ENCODE assay signal across 22 cellular contexts in the genomic region with DNA sequence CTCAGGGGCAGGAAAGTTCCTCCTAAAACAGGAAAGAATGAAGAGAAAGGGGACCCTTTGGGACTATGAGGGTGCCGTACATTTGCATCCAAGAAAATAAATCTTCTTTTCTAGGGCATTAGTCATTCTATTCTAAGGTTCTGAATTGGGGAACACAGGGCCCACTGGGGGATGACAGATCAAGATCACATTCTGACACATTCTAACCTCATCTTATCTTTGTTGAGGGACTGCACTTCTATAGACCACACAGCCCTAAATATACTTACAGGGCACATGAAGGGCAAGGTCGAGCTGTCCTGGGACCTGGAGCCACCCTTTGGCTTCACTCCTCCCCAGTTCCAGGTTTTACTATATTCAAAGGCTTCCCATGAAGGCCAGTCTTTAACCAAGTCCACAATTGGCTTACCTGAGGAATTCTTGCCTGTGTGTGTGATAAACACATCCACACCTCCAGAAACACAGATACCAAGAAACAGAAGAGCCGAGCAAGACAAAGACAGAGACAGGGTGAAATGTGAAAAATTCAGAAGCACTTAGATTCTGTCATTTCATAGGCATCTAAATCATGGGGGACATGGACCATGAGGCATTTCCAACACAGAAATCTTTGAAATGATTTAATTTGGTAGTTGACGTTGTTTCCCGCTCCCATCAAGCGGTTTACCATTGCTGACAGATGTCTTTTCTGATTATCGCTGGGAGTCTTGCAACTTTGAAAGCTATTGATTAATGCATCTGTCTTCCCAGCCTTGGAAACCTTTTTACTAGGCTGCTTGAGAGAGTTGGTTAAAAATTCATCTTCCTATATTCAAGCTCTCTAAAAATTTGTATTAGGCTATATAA.
"Had no signal": no experiment of that assay in that cellular context is flagged by ENCODE, and none has a peak within 500 bp of the region (broad histone marks: within the 10 kb centered on the region; RNA-seq: fewer than 3 reads in every experiment).

No MANE protein-coding gene starts in this region.

- H3K27me3 ChIP-seq: esophagus muscularis mucosa, gastroesophageal sphincter, heart right ventricle, left lung had no signal

- FAIRE-seq: colon, endothelial cell of umbilical vein, frontal cortex, islet of Langerhans, keratinocyte had no signal

- H3K4me1 ChIP-seq: esophagus muscularis mucosa, foreskin keratinocyte, gastroesophageal sphincter, heart right ventricle, left lung, lower lobe of right lung had no signal

- DNase-seq: dermis blood vessel endothelial cell; dorsolateral prefrontal cortex; effector CD4-positive, alpha-beta T cell; effector memory CD4-positive, alpha-beta T cell; foreskin keratinocyte; head of caudate nucleus; heart right ventricle; hippocampal formation; left cardiac atrium; left lung; left ventricle myocardium superior; lower lobe of right lung; mesenchymal stem cell; midbrain had no signal

- H3K9me3 ChIP-seq: esophagus muscularis mucosa, gastroesophageal sphincter, heart right ventricle, left lung, lower lobe of right lung had no signal

- ATAC-seq: foreskin keratinocyte, gastroesophageal sphincter, heart right ventricle, left cardiac atrium, left lung, left ventricle myocardium superior, lower lobe of right lung had no signal

- H3K36me3 ChIP-seq: esophagus muscularis mucosa, gastroesophageal sphincter, heart right ventricle, left lung, lower lobe of right lung had no signal

- H3K27ac ChIP-seq: coronary artery, dorsolateral prefrontal cortex, esophagus muscularis mucosa, foreskin keratinocyte, gastroesophageal sphincter, heart right ventricle, left lung, lower lobe of right lung had no signal

- H3K4me3 ChIP-seq: coronary artery, dorsolateral prefrontal cortex, esophagus muscularis mucosa, gastroesophageal sphincter, heart right ventricle, left lung, lower lobe of right lung had no signal
